Comparison of ENCODE assay signal across 8 cellular contexts in the genomic region with DNA sequence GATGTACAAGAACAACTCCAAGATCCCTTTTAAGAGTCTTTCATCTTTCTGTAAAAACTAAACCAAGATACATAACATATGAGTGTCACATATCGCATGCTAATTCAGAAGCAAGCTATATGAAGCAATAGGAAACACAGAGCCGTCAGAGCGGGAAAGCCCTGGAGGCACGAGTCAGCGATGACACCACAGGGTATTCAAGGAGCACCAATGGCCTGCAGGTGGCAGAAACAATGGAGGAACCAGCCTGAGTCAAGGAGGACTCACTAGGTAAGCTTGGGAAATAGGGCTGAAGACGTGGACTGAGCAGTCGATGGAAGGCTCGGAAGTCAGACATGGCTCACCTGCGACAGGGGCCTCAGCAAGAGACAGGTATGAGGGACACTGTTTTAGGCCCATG.
A peak's percentile ranks its signal among the peaks of the same experiment; 100 is the strongest.
DNase-seq lines count a peak whose midpoint lies in the region; ATAC-seq and TF ChIP-seq lines count a peak whose summit lies in the region.

No MANE protein-coding gene starts in this region.

- 77 to 85% (median 83%) methylated on average over 9 of the region's 9 CpGs for WGBS in stomach, 5 donors

- peaks cover 48% of the 10 kb centered on the region for H3K36me3 Mint-ChIP-seq in activated T-helper 1 cell treated with anti-CD3 and anti-CD28 coated beads, Interleukin-12 subunit alpha, Interleukin-12 subunit beta, Interleukin-2, Interleukin-4 antibody, amounts not matched to agents 30 ng/mL and 10 ng/mL and 1 ng/mL, durations not matched to agents 14 hours and 24 hours and 36 hours (ENCODE audit: low read depth)

- H3K4me3 ChIP-seq in kidney epithelial cell (ENCODE audit: low read depth, low read length) (no peak overlapping the region), stomach (no peak overlapping the region)

- TF ChIP-seq EP300 in stomach (IDR thresholded peaks at IDR 0.05): no peak

- TF ChIP-seq CTCF in kidney epithelial cell (IDR thresholded peaks at IDR 0.05; ENCODE audit: insufficient read depth, low read length, poor library complexity, severe bottlenecking) (peak; percentile 5), stomach (IDR thresholded peaks at IDR 0.05) (peak in 1 of 7 experiments; percentile 33)

- TF ChIP-seq POLR2A in stomach (IDR thresholded peaks at IDR 0.05): no peak

- H3K4me1 ChIP-seq in stomach: peaks cover 42 to 99% (median 68%) of the 10 kb centered on the region in 4 donors

- ATAC-seq in GM19395 (IDR thresholded peaks at IDR 0.05; ENCODE audit: unreplicated experiment): no peak

- intact Hi-C loops in activated T-helper 1 cell treated with anti-CD3 and anti-CD28 coated beads, Interleukin-12 subunit alpha, Interleukin-12 subunit beta, Interleukin-2, Interleukin-4 antibody, amounts not matched to agents 30 ng/mL and 10 ng/mL and 1 ng/mL, durations not matched to agents 14 hours and 24 hours and 36 hours (cut with micrococcal nuclease): loop anchor here (1.0 to 5.0 kb wide), 4 partner anchors 28 to 319 kb away; a partner anchor contains a TSS
- intact Hi-C loops in stomach (cut with DNase I; ENCODE audit: low total_unique reads): no loop called here

- peak overlapping the region; percentile 95 for H3K27ac Mint-ChIP-seq in activated T-helper 1 cell treated with anti-CD3 and anti-CD28 coated beads, Interleukin-12 subunit alpha, Interleukin-12 subunit beta, Interleukin-2, Interleukin-4 antibody, amounts not matched to agents 30 ng/mL and 10 ng/mL and 1 ng/mL, durations not matched to agents 14 hours and 24 hours and 36 hours

- peak; percentile 95 for DNase-seq in ELR (ENCODE audit: low read depth)
- peak; percentile 28 for DNase-seq in NOMO-1 treated with dmso at 0.1 percent for 144 hours (lab: John Stamatoyannopoulos, UW; ENCODE audit: unreplicated experiment)
- peak; percentile 59 for DNase-seq in activated T-helper 1 cell treated with anti-CD3 and anti-CD28 coated beads, Interleukin-12 subunit alpha, Interleukin-12 subunit beta, Interleukin-2, Interleukin-4 antibody, amounts not matched to agents 30 ng/mL and 10 ng/mL and 1 ng/mL, durations not matched to agents 14 hours and 24 hours and 36 hours (ENCODE audit: low spot score)
- DNase-seq in kidney epithelial cell (ENCODE audit: low read depth): no peak
- DNase-seq in stomach: peak; percentile 60
- DNase-seq in NCI-H526 treated with DMSO at 0.1 percent for 48 hours (lab: John Stamatoyannopoulos, UW): no peak
- DNase-seq in NCI-H82 (lab: John Stamatoyannopoulos, UW): no peak

- peak overlapping the region; percentile 41 for H3K4me3 Mint-ChIP-seq in activated T-helper 1 cell treated with anti-CD3 and anti-CD28 coated beads, Interleukin-12 subunit alpha, Interleukin-12 subunit beta, Interleukin-2, Interleukin-4 antibody, amounts not matched to agents 30 ng/mL and 10 ng/mL and 1 ng/mL, durations not matched to agents 14 hours and 24 hours and 36 hours

- H3K4me1 Mint-ChIP-seq in activated T-helper 1 cell treated with anti-CD3 and anti-CD28 coated beads, Interleukin-12 subunit alpha, Interleukin-12 subunit beta, Interleukin-2, Interleukin-4 antibody, amounts not matched to agents 30 ng/mL and 10 ng/mL and 1 ng/mL, durations not matched to agents 14 hours and 24 hours and 36 hours (ENCODE audit: low read depth): peaks cover 97% of the 10 kb centered on the region

- no peaks in the 10 kb centered on the region for H3K36me3 ChIP-seq in kidney epithelial cell (ENCODE audit: control insufficient read depth, insufficient read depth, low read length)
- no peaks in the 10 kb centered on the region for H3K36me3 ChIP-seq in stomach

- H3K27ac ChIP-seq in stomach: peak overlapping the region in 4 of 5 donors; percentile 54 to 90 (median 66)

- H3K27me3 ChIP-seq in kidney epithelial cell (ENCODE audit: control insufficient read depth, insufficient read depth, low read length) (no peaks in the 10 kb centered on the region), stomach (no peaks in the 10 kb centered on the region)

- H3K27me3 Mint-ChIP-seq in activated T-helper 1 cell treated with anti-CD3 and anti-CD28 coated beads, Interleukin-12 subunit alpha, Interleukin-12 subunit beta, Interleukin-2, Interleukin-4 antibody, amounts not matched to agents 30 ng/mL and 10 ng/mL and 1 ng/mL, durations not matched to agents 14 hours and 24 hours and 36 hours (ENCODE audit: insufficient read depth): no peaks in the 10 kb centered on the region

- H3K9me3 ChIP-seq in stomach: no peaks in the 10 kb centered on the region

- no peaks in the 10 kb centered on the region for H3K9me3 Mint-ChIP-seq in activated T-helper 1 cell treated with anti-CD3 and anti-CD28 coated beads, Interleukin-12 subunit alpha, Interleukin-12 subunit beta, Interleukin-2, Interleukin-4 antibody, amounts not matched to agents 30 ng/mL and 10 ng/mL and 1 ng/mL, durations not matched to agents 14 hours and 24 hours and 36 hours

Comparison
In these comparisons a context has a peak if more than half of its experiments do, and no peak if none do; other contexts are left out.
1. DNase-seq: peak in ELR (single experiment), NOMO-1 treated with dmso at 0.1 percent for 144 hours (single experiment), activated T-helper 1 cell treated with anti-CD3 and anti-CD28 coated beads, Interleukin-12 subunit alpha, Interleukin-12 subunit beta, Interleukin-2, Interleukin-4 antibody, amounts not matched to agents 30 ng/mL and 10 ng/mL and 1 ng/mL, durations not matched to agents 14 hours and 24 hours and 36 hours (single experiment) and stomach (single experiment); none in kidney epithelial cell (single experiment), NCI-H526 treated with DMSO at 0.1 percent for 48 hours (single experiment) and NCI-H82 (single experiment).